ENCODE assay signal across 18 cellular contexts in the genomic region with DNA sequence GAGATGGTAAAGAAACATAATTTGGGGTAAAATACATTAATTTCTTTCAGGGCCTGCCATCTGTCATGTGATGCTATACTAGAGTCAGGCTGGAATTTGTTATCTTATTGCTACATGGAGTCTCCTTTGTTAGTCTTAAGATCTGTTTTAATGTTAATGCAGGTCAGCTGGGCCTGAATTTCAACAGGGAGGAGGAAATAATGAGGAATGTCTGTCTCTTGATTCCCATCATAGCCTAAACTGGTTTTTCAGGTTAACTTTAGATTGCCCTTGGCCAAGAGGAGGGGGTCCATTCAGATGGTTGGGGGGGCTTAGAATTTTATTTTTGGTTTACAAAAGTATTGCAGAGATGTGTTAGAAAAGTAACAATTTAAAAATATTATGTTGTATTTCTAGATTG. TPM values are rescaled to one million over a fixed set of nuclear protein-coding genes. Genes with fewer than 3 reads are reported as not detected.
A peak's percentile ranks its signal among the peaks of the same experiment; 100 is the strongest.
DNase-seq lines count a peak whose midpoint lies in the region; TF ChIP-seq lines count a peak whose summit lies in the region.
"Had no signal": no experiment of that assay in that cellular context is flagged by ENCODE, and none has a peak within 500 bp of the region (broad histone marks: within the 10 kb centered on the region; RNA-seq: fewer than 3 reads in every experiment).

No MANE protein-coding gene starts in this region.

- H3K27ac Mint-ChIP-seq in glutamatergic neuron (ENCODE audit: unreplicated experiment), result no peak overlapping the region
- H3K27ac Mint-ChIP-seq: B cell had no signal

- H3K27me3 Mint-ChIP-seq in glutamatergic neuron (ENCODE audit: unreplicated experiment), result peaks cover 3% of the 10 kb centered on the region

- H3K9me3 Mint-ChIP-seq in glutamatergic neuron (ENCODE audit: unreplicated experiment), result no peaks in the 10 kb centered on the region
- H3K9me3 Mint-ChIP-seq: CD4-positive, CD25-positive, alpha-beta regulatory T cell had no signal

- no peak overlapping the region for H3K4me3 Mint-ChIP-seq in glutamatergic neuron (ENCODE audit: unreplicated experiment)
- H3K4me3 Mint-ChIP-seq: B cell; CD4-positive, CD25-positive, alpha-beta regulatory T cell had no signal

- no peak for TF ChIP-seq CTCF in glutamatergic neuron (IDR thresholded peaks at IDR 0.05; ENCODE audit: partially characterized antibody, unreplicated experiment)

- H3K4me1 Mint-ChIP-seq in glutamatergic neuron (ENCODE audit: low read depth, unreplicated experiment), result peaks cover 19% of the 10 kb centered on the region
- H3K4me1 Mint-ChIP-seq: B cell; CD4-positive, CD25-positive, alpha-beta regulatory T cell had no signal

- no peaks in the 10 kb centered on the region for H3K36me3 Mint-ChIP-seq in glutamatergic neuron (ENCODE audit: unreplicated experiment)
- H3K36me3 Mint-ChIP-seq: CD4-positive, CD25-positive, alpha-beta regulatory T cell had no signal

- DNase-seq in SIG-M5 treated with dmso at 0.1 percent for 504 hours (lab: John Stamatoyannopoulos, UW; ENCODE audit: unreplicated experiment) (peak; percentile 12), SIG-M5 (lab: John Stamatoyannopoulos, UW) (no peak), fibroblast of gingiva (ENCODE audit: low read depth) (peak; percentile 12), left kidney (ENCODE audit: low read depth, low spot score) (peak; percentile 15), glutamatergic neuron (no peak), NCI-H446 treated with DMSO at 0.1 percent for 48 hours (lab: John Stamatoyannopoulos, UW) (no peak), EL (no peak)
- DNase-seq in stimulated activated CD4-positive, alpha-beta T cell treated with anti-CD3 and anti-CD28 coated beads, Interleukin-12 subunit alpha, Interleukin-12 subunit beta, amount 100 ng/mL, for 4 hours, result no peak
- DNase-seq: CD4-positive, CD25-positive, alpha-beta regulatory T cell; DMS153; GOT3; KG1; MV-4-11; NCI-H187; NCI-H2107; NCI-H226; NCI-H526 had no signal

RNA-seq across cellular contexts. Expression of a gene that starts 19.0 kb away (rescaled TPM):
- 47.3 TPM for total RNA-seq in glutamatergic neuron (ENCODE audit: unreplicated experiment)

Comparison
In these comparisons a context has a peak if more than half of its experiments do, and no peak if none do; other contexts are left out.
1. DNase-seq: peak in SIG-M5 treated with dmso at 0.1 percent for 504 hours (single experiment), fibroblast of gingiva (single experiment) and left kidney (single experiment); none in SIG-M5 (single experiment), glutamatergic neuron (single experiment), NCI-H446 treated with DMSO at 0.1 percent for 48 hours (single experiment), EL (single experiment) and stimulated activated CD4-positive, alpha-beta T cell treated with anti-CD3 and anti-CD28 coated beads, Interleukin-12 subunit alpha, Interleukin-12 subunit beta, amount 100 ng/mL, for 4 hours (single experiment).